ENCODE assay signal across 23 cellular contexts in genomic region chr12:94997726-94998125, GRCh38.
"Had no signal": no experiment of that assay in that cellular context is flagged by ENCODE, and none has a peak within 500 bp of the region (broad histone marks: within the 10 kb centered on the region; RNA-seq: fewer than 3 reads in every experiment).

No MANE protein-coding gene starts in this region.

- H3K4me1 ChIP-seq: colonic mucosa had no signal

- H3K9me3 ChIP-seq: colonic mucosa, esophagus muscularis mucosa, esophagus squamous epithelium, gastrocnemius medialis, gastroesophageal sphincter, heart left ventricle, heart right ventricle had no signal

- H3K36me3 ChIP-seq: colonic mucosa had no signal

- H3K27ac ChIP-seq: colonic mucosa, coronary artery, dorsolateral prefrontal cortex, epithelial cell of prostate, esophagus muscularis mucosa, esophagus squamous epithelium, foreskin keratinocyte, gastrocnemius medialis, gastroesophageal sphincter, heart left ventricle, heart right ventricle had no signal

- H3K4me3 ChIP-seq: colonic mucosa, coronary artery, dorsolateral prefrontal cortex, esophagus muscularis mucosa, esophagus squamous epithelium, gastrocnemius medialis, gastroesophageal sphincter, heart left ventricle, heart right ventricle had no signal

- DNase-seq: colonic mucosa; cortex of kidney; dermis blood vessel endothelial cell; dorsolateral prefrontal cortex; effector CD4-positive, alpha-beta T cell; effector CD8-positive, alpha-beta T cell; effector memory CD4-positive, alpha-beta T cell; effector memory CD8-positive, alpha-beta T cell; endodermal cell; erythroblast; esophagus squamous epithelium; foreskin fibroblast; foreskin keratinocyte; foreskin melanocyte; gastrocnemius medialis; glutamatergic neuron; head of caudate nucleus; heart left ventricle; heart right ventricle had no signal

- H3K27me3 ChIP-seq: colonic mucosa, dorsolateral prefrontal cortex, esophagus muscularis mucosa, esophagus squamous epithelium, foreskin keratinocyte, gastrocnemius medialis, gastroesophageal sphincter, heart left ventricle, heart right ventricle had no signal
